Comparison of ENCODE assay signal across 11 cellular contexts in the genomic region with DNA sequence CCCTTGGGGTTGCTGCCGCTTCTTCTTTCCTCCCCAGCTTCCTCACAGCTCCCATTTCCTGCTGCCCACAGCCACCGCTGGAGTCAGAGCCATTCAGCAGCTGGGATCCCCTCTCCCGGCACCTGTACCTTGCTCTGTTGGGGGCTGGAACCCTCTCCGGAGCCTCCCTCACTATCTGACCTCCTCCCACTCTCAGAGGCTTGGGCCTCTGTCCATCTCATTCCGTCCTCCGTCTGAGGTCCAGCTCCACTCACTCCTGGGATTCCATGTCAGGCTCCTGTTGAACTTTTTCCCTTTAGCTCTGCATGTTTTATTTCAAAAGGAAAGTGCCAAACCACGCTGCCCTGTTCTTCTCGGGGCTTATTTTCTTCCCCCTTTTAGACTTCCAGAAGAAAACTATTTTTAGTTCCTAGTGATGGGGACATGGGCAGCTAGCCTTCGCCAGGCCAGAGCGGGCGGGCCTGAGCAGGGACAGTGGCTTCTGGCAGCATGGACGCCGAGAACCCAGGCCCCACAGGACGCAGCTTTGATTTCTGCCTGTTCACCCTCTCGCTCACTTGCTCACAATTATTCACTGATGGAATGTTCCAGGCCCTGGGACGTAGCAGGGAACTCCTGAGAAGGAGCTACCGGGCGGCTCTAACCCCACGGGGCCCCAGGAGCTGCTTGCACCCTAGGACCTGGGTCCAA.
DNase-seq lines count a peak whose midpoint lies in the region; ATAC-seq and TF ChIP-seq lines count a peak whose summit lies in the region.
"Had no signal": no experiment of that assay in that cellular context is flagged by ENCODE, and none has a peak within 500 bp of the region (broad histone marks: within the 10 kb centered on the region; RNA-seq: fewer than 3 reads in every experiment).

No MANE protein-coding gene starts in this region.

- no peak for TF ChIP-seq EP300 in upper lobe of left lung (IDR thresholded peaks at IDR 0.05)

- no peaks in the 10 kb centered on the region for H3K27me3 ChIP-seq in neural progenitor cell
- no peaks in the 10 kb centered on the region for H3K27me3 ChIP-seq in upper lobe of left lung

- POLR2A ChIA-PET in WTC11 (lab: Charles Lee): interaction anchor here (0.5 kb wide), 1 partner anchor 180 kb away, joined by 3 read pairs; no protein-coding TSS in a partner anchor
- POLR2A ChIA-PET in activated CD4-positive, alpha-beta T cell treated with anti-CD3 and anti-CD28 coated beads for 36 hours (lab: Charles Lee): no interaction called here

- 62 to 76% methylated on average over 13 to 17 of the region's 19 CpGs for WGBS in upper lobe of left lung, 2 donors

- peak overlapping the region; percentile 45; the same call in 1 of the 2 replicates for H3K27ac Mint-ChIP-seq in WTC11
- H3K27ac Mint-ChIP-seq in neural progenitor cell: peak overlapping the region; percentile 78
- H3K27ac Mint-ChIP-seq in activated CD4-positive, alpha-beta T cell treated with anti-CD3 and anti-CD28 coated beads for 36 hours: no peak overlapping the region
- H3K27ac Mint-ChIP-seq in activated naive CD8-positive, alpha-beta T cell treated with anti-CD3 and anti-CD28 coated beads, Interleukin-2, amount 50 U/mL, for 24 hours: no peak overlapping the region
- H3K27ac Mint-ChIP-seq: natural killer cell treated with Interleukin-12 subunit alpha and Interleukin-12 subunit beta and Interleukin-15 and Interleukin-18, amount 100 ng/mL, for 72 hours had no signal

- no peaks in the 10 kb centered on the region for H3K36me3 ChIP-seq in neural progenitor cell
- H3K36me3 ChIP-seq in upper lobe of left lung: peaks cover 0 to 20% (median 10%) of the 10 kb centered on the region in 4 donors

- no peak overlapping the region for H3K4me2 ChIP-seq in neural progenitor cell

- no peak overlapping the region for H3K4me3 ChIP-seq in neural progenitor cell
- H3K4me3 ChIP-seq in upper lobe of left lung: peak overlapping the region in 3 of 4 donors; percentile 22 to 43 (median 33)

- H3K9me3 Mint-ChIP-seq in WTC11 (no peaks in the 10 kb centered on the region), neural progenitor cell (no peaks in the 10 kb centered on the region)
- H3K9me3 Mint-ChIP-seq in activated CD4-positive, alpha-beta T cell treated with anti-CD3 and anti-CD28 coated beads for 36 hours (ENCODE audit: low read depth): no peaks in the 10 kb centered on the region
- no peaks in the 10 kb centered on the region for H3K9me3 Mint-ChIP-seq in activated naive CD8-positive, alpha-beta T cell treated with anti-CD3 and anti-CD28 coated beads, Interleukin-2, amount 50 U/mL, for 24 hours
- H3K9me3 Mint-ChIP-seq: natural killer cell treated with Interleukin-12 subunit alpha and Interleukin-12 subunit beta and Interleukin-15 and Interleukin-18, amount 100 ng/mL, for 72 hours had no signal

- DNase-seq in WTC11 (ENCODE audit: low spot score): no peak
- peak; percentile 70 for DNase-seq in Right ventricle myocardium superior
- DNase-seq in neural progenitor cell (ENCODE audit: low spot score): no peak
- DNase-seq in upper lobe of left lung: no peak
- no peak for DNase-seq in activated CD4-positive, alpha-beta T cell treated with anti-CD3 and anti-CD28 coated beads for 36 hours
- no peak for DNase-seq in activated naive CD8-positive, alpha-beta T cell treated with anti-CD3 and anti-CD28 coated beads, Interleukin-2, amount 50 U/mL, for 24 hours
- no peak for DNase-seq in dermis blood vessel endothelial cell
- DNase-seq: NCI-H1048; stimulated activated CD4-positive, alpha-beta T cell treated with anti-CD3 and anti-CD28 coated beads, Interleukin-2, amount 100 ng/mL, for 24 hours; stimulated activated naive CD4-positive, alpha-beta T cell had no signal

- no peaks in the 10 kb centered on the region for H3K4me1 ChIP-seq in neural progenitor cell
- H3K4me1 ChIP-seq in upper lobe of left lung: peaks cover 0 to 5% (median 1%) of the 10 kb centered on the region in 4 donors

- peak in 1 of 4 donors; percentile 3 for TF ChIP-seq POLR2A in upper lobe of left lung (IDR thresholded peaks at IDR 0.05)

- no peaks in the 10 kb centered on the region for H3F3A ChIP-seq in neural progenitor cell (ENCODE audit: low read depth)

- no peak overlapping the region for H2AFZ ChIP-seq in neural progenitor cell (replicated peaks)

- H3K4me1 Mint-ChIP-seq in WTC11 (no peaks in the 10 kb centered on the region), neural progenitor cell (peaks cover 2% of the 10 kb centered on the region)
- H3K4me1 Mint-ChIP-seq in activated CD4-positive, alpha-beta T cell treated with anti-CD3 and anti-CD28 coated beads for 36 hours: no peaks in the 10 kb centered on the region
- no peaks in the 10 kb centered on the region for H3K4me1 Mint-ChIP-seq in activated naive CD8-positive, alpha-beta T cell treated with anti-CD3 and anti-CD28 coated beads, Interleukin-2, amount 50 U/mL, for 24 hours

- intact Hi-C loops in Right ventricle myocardium superior (cut with DNase I): no loop called here
- intact Hi-C loops in activated CD4-positive, alpha-beta T cell treated with anti-CD3 and anti-CD28 coated beads for 36 hours (cut with DNase I, micrococcal nuclease): no loop called here

- no peak for TF ChIP-seq CTCF in WTC11 (IDR thresholded peaks at IDR 0.05)
- no peak for TF ChIP-seq CTCF in neural progenitor cell (IDR thresholded peaks at IDR 0.05)
- no peak for TF ChIP-seq CTCF in upper lobe of left lung (IDR thresholded peaks at IDR 0.05)

- no peaks in the 10 kb centered on the region for H3K9me3 ChIP-seq in neural progenitor cell (ENCODE audit: low read depth)
- no peaks in the 10 kb centered on the region for H3K9me3 ChIP-seq in upper lobe of left lung

- H3K79me2 ChIP-seq in neural progenitor cell (ENCODE audit: low read depth): no peaks in the 10 kb centered on the region

- H3K27ac ChIP-seq in neural progenitor cell (no peak overlapping the region), upper lobe of left lung (peak overlapping the region; percentile 10 to 65 (median 49))

- CTCF ChIA-PET in WTC11 (lab: Charles Lee): interaction anchor here (0.6 to 2.5 kb wide), 9 partner anchors 8 to 220 kb away, joined by 3 to 14 read pairs (median 4); no protein-coding TSS in a partner anchor
- CTCF ChIA-PET in activated CD4-positive, alpha-beta T cell treated with anti-CD3 and anti-CD28 coated beads for 36 hours (lab: Charles Lee): interaction anchor here (0.6 to 1.0 kb wide), 2 partner anchors 12 to 21 kb away, joined by 3 to 5 read pairs; no protein-coding TSS in a partner anchor

- H3K36me3 Mint-ChIP-seq in WTC11 (peaks cover 9% of the 10 kb centered on the region; the same call in 1 of the 2 replicates), neural progenitor cell (no peaks in the 10 kb centered on the region)
- H3K36me3 Mint-ChIP-seq in activated CD4-positive, alpha-beta T cell treated with anti-CD3 and anti-CD28 coated beads for 36 hours (ENCODE audit: low read depth): no peaks in the 10 kb centered on the region
- H3K36me3 Mint-ChIP-seq in activated naive CD8-positive, alpha-beta T cell treated with anti-CD3 and anti-CD28 coated beads, Interleukin-2, amount 50 U/mL, for 24 hours (ENCODE audit: low read depth): no peaks in the 10 kb centered on the region
- H3K36me3 Mint-ChIP-seq: natural killer cell treated with Interleukin-12 subunit alpha and Interleukin-12 subunit beta and Interleukin-15 and Interleukin-18, amount 100 ng/mL, for 72 hours had no signal

- ATAC-seq in WTC11 (no peak), Right ventricle myocardium superior (ENCODE audit: poor library complexity) (peak; percentile 70), upper lobe of left lung (ENCODE audit: low FRiP score in 2 of 2) (peak in 1 of 2 donors; percentile 25)
- ATAC-seq in activated CD4-positive, alpha-beta T cell treated with anti-CD3 and anti-CD28 coated beads for 36 hours: no peak
- no peak for ATAC-seq in activated naive CD8-positive, alpha-beta T cell treated with anti-CD3 and anti-CD28 coated beads, Interleukin-2, amount 50 U/mL, for 24 hours
- ATAC-seq: natural killer cell treated with Interleukin-12 subunit alpha and Interleukin-12 subunit beta and Interleukin-15 and Interleukin-18, amount 100 ng/mL, for 72 hours had no signal

- no peak overlapping the region for H3K9ac ChIP-seq in neural progenitor cell

- H4K20me1 ChIP-seq in neural progenitor cell (ENCODE audit: low read depth): no peaks in the 10 kb centered on the region

- H3K27me3 Mint-ChIP-seq in WTC11 (ENCODE audit: low read depth) (no peaks in the 10 kb centered on the region), neural progenitor cell (ENCODE audit: insufficient read depth, low read depth) (peaks cover 8% of the 10 kb centered on the region)
- H3K27me3 Mint-ChIP-seq in activated CD4-positive, alpha-beta T cell treated with anti-CD3 and anti-CD28 coated beads for 36 hours: peaks cover 10% of the 10 kb centered on the region
- H3K27me3 Mint-ChIP-seq in activated naive CD8-positive, alpha-beta T cell treated with anti-CD3 and anti-CD28 coated beads, Interleukin-2, amount 50 U/mL, for 24 hours: peaks cover 10% of the 10 kb centered on the region

- no peak overlapping the region for H3K4me3 Mint-ChIP-seq in WTC11
- peak overlapping the region; percentile 52 for H3K4me3 Mint-ChIP-seq in neural progenitor cell
- no peak overlapping the region for H3K4me3 Mint-ChIP-seq in activated CD4-positive, alpha-beta T cell treated with anti-CD3 and anti-CD28 coated beads for 36 hours
- H3K4me3 Mint-ChIP-seq in activated naive CD8-positive, alpha-beta T cell treated with anti-CD3 and anti-CD28 coated beads, Interleukin-2, amount 50 U/mL, for 24 hours: no peak overlapping the region
- H3K4me3 Mint-ChIP-seq: natural killer cell treated with Interleukin-12 subunit alpha and Interleukin-12 subunit beta and Interleukin-15 and Interleukin-18, amount 100 ng/mL, for 72 hours had no signal

TF ChIP-seq in WTC11, 78 proteins besides CTCF, POLR2A, EP300 and RAD21 (continues in another document):
- no peak for TF ChIP-seq RELA (CRISPR knock-in tag; IDR thresholded peaks at IDR 0.05; ENCODE audit: borderline replicate concordance)
- TF ChIP-seq SOX15 (CRISPR knock-in tag; IDR thresholded peaks at IDR 0.05): no peak
- TF ChIP-seq ZNF138 (CRISPR knock-in tag; conservative IDR thresholded peaks at IDR 0.05): no peak
- TF ChIP-seq, protein P1, sequence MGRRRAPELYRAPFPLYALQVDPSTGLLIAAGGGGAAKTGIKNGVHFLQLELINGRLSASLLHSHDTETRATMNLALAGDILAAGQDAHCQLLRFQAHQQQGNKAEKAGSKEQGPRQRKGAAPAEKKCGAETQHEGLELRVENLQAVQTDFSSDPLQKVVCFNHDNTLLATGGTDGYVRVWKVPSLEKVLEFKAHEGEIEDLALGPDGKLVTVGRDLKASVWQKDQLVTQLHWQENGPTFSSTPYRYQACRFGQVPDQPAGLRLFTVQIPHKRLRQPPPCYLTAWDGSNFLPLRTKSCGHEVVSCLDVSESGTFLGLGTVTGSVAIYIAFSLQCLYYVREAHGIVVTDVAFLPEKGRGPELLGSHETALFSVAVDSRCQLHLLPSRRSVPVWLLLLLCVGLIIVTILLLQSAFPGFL (CRISPR knock-in tag; IDR thresholded peaks at IDR 0.05; ENCODE audit: borderline replicate concordance): no peak
- TF ChIP-seq ATF1 (CRISPR knock-in tag; IDR thresholded peaks at IDR 0.05): no peak

Comparison
In these comparisons a context has a peak if more than half of its experiments do, and no peak if none do; other contexts are left out.
1. H3K27ac Mint-ChIP-seq: peak in WTC11 (single experiment) and neural progenitor cell (single experiment); none in activated CD4-positive, alpha-beta T cell treated with anti-CD3 and anti-CD28 coated beads for 36 hours (single experiment) and activated naive CD8-positive, alpha-beta T cell treated with anti-CD3 and anti-CD28 coated beads, Interleukin-2, amount 50 U/mL, for 24 hours (single experiment).